29 cellular contexts compared by ENCODE assay signal in the genomic region with DNA sequence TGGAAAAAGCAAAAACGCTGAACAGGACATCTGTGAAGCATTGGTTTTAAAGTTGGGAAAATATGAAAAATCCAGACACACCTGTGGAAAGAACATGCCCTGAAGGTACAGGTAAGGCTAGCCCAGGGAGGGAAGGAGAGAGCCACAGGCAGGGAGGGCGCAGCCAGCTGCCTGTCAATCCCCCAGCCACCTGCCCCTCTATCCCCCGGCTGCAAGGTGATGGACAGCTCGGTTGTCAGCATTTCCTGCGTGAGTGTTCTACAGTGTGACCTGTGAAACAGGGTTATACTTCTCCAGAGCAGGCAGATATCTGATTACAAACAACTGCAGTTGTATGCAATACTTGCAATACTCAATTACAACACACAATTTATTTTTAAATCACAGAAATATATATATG.
"Had no signal": no experiment of that assay in that cellular context is flagged by ENCODE, and none has a peak within 500 bp of the region (broad histone marks: within the 10 kb centered on the region; RNA-seq: fewer than 3 reads in every experiment).

No MANE protein-coding gene starts in this region.

- H3K4me3 Mint-ChIP-seq: activated CD4-positive, alpha-beta T cell treated with anti-CD3 and anti-CD28 coated beads, Interleukin-2, amount 10 ng/mL, durations not matched to agents 24 days and 14 days; activated CD8-positive, alpha-beta T cell treated with anti-CD3 and anti-CD28 coated beads for 36 hours; activated naive CD4-positive, alpha-beta T cell treated with anti-CD3 and anti-CD28 coated beads, Interleukin-2, amount 50 U/mL, for 24 hours; activated naive CD8-positive, alpha-beta T cell treated with anti-CD3 and anti-CD28 coated beads, Interleukin-2, amount 10 ng/mL, durations not matched to agents 7 days and 5 days; activated T-cell treated with anti-CD3 and anti-CD28 coated beads, Interleukin-2, amount 50 U/mL, for 24 hours; central memory CD8-positive, alpha-beta T cell; T-helper 1 cell treated with Interleukin-12 subunit alpha and Interleukin-12 subunit beta and Interleukin-4 antibody, amounts not matched to agents 30 μg/mL and 1 μg/mL, for 36 hours; T-helper 2 cell treated with Interferon-gamma antibody and Interleukin-4, amounts not matched to agents 5 μg/mL and 100 μg/mL, for 36 hours had no signal

- H3K27me3 Mint-ChIP-seq: activated CD4-positive, alpha-beta T cell treated with anti-CD3 and anti-CD28 coated beads, Interleukin-2, amount 10 ng/mL, durations not matched to agents 24 days and 14 days; activated naive CD4-positive, alpha-beta T cell treated with anti-CD3 and anti-CD28 coated beads, Interleukin-2, amount 50 U/mL, for 24 hours; activated naive CD8-positive, alpha-beta T cell treated with anti-CD3 and anti-CD28 coated beads, Interleukin-2, amount 10 ng/mL, durations not matched to agents 7 days and 5 days had no signal

- H3K36me3 Mint-ChIP-seq: activated naive CD4-positive, alpha-beta T cell treated with anti-CD3 and anti-CD28 coated beads, Interleukin-2, amount 50 U/mL, for 24 hours; activated naive CD8-positive, alpha-beta T cell treated with anti-CD3 and anti-CD28 coated beads, Interleukin-2, amount 10 ng/mL, durations not matched to agents 7 days and 5 days had no signal

- ATAC-seq: activated CD8-positive, alpha-beta T cell treated with anti-CD3 and anti-CD28 coated beads for 36 hours; PC-3 had no signal

- DNase-seq: activated CD4-positive, alpha-beta T cell treated with anti-CD3 and anti-CD28 coated beads, Interleukin-2, amount 10 ng/mL, durations not matched to agents 24 days and 14 days; activated CD4-positive, alpha-beta T cell treated with anti-CD3 and anti-CD28 coated beads, Interleukin-2, amount 50 U/mL, for 4 hours; activated CD8-positive, alpha-beta T cell treated with anti-CD3 and anti-CD28 coated beads for 36 hours; activated gamma-delta T cell; activated naive CD4-positive, alpha-beta T cell treated with Interleukin-2 at 50 U/mL for 16 hours; activated naive CD8-positive, alpha-beta T cell treated with anti-CD3 and anti-CD28 coated beads, Interleukin-2, amount 10 ng/mL, durations not matched to agents 7 days and 5 days; activated T-cell treated with anti-CD3 and anti-CD28 coated beads, Interleukin-2, amount 50 U/mL, for 24 hours; amygdala; Karpas-422; KBM-7; NCI-H1105; NCI-H1436 treated with DMSO at 0.1 percent for 48 hours; NCI-H187 treated with DMSO at 0.1 percent for 48 hours; NCI-H2081; NCI-H2171; NCI-H510A; NCI-H526; NCI-H82; NK-92 treated with Interleukin-12 subunit alpha and Interleukin-12 subunit beta, amount 100 ng/mL, for 24 hours; PC-3; Peyer's patch; RPMI8226; SHP77 treated with DMSO at 0.1 percent for 48 hours; SK-N-SH had no signal

- H3K27ac Mint-ChIP-seq: activated CD4-positive, alpha-beta T cell treated with anti-CD3 and anti-CD28 coated beads, Interleukin-2, amount 10 ng/mL, durations not matched to agents 24 days and 14 days; activated CD8-positive, alpha-beta T cell treated with anti-CD3 and anti-CD28 coated beads for 36 hours; activated naive CD4-positive, alpha-beta T cell treated with anti-CD3 and anti-CD28 coated beads, Interleukin-2, amount 50 U/mL, for 24 hours; activated naive CD8-positive, alpha-beta T cell treated with anti-CD3 and anti-CD28 coated beads, Interleukin-2, amount 10 ng/mL, durations not matched to agents 7 days and 5 days; activated T-cell treated with anti-CD3 and anti-CD28 coated beads, Interleukin-2, amount 50 U/mL, for 24 hours; activated T-helper 2 cell treated with anti-CD3 and anti-CD28 coated beads, Interferon-gamma antibody, Interleukin-2, Interleukin-4, amounts not matched to agents 10 μg/mL and 5 μg/mL and 100 μg/mL, durations not matched to agents 14 hours and 24 hours and 36 hours; T-helper 1 cell treated with Interleukin-12 subunit alpha and Interleukin-12 subunit beta and Interleukin-4 antibody, amounts not matched to agents 30 μg/mL and 1 μg/mL, for 36 hours; T-helper 2 cell treated with Interferon-gamma antibody and Interleukin-4, amounts not matched to agents 5 μg/mL and 100 μg/mL, for 36 hours had no signal

- H3K4me1 Mint-ChIP-seq: activated CD4-positive, alpha-beta T cell treated with anti-CD3 and anti-CD28 coated beads, Interleukin-2, amount 10 ng/mL, durations not matched to agents 24 days and 14 days; activated naive CD4-positive, alpha-beta T cell treated with anti-CD3 and anti-CD28 coated beads, Interleukin-2, amount 50 U/mL, for 24 hours; activated naive CD8-positive, alpha-beta T cell treated with anti-CD3 and anti-CD28 coated beads, Interleukin-2, amount 10 ng/mL, durations not matched to agents 7 days and 5 days; central memory CD8-positive, alpha-beta T cell had no signal

- H3K9me3 Mint-ChIP-seq: activated CD4-positive, alpha-beta T cell treated with anti-CD3 and anti-CD28 coated beads, Interleukin-2, amount 10 ng/mL, durations not matched to agents 24 days and 14 days; activated CD8-positive, alpha-beta T cell treated with anti-CD3 and anti-CD28 coated beads for 36 hours; activated naive CD4-positive, alpha-beta T cell treated with anti-CD3 and anti-CD28 coated beads, Interleukin-2, amount 50 U/mL, for 24 hours; activated naive CD8-positive, alpha-beta T cell treated with anti-CD3 and anti-CD28 coated beads, Interleukin-2, amount 10 ng/mL, durations not matched to agents 7 days and 5 days; activated T-cell treated with anti-CD3 and anti-CD28 coated beads, Interleukin-2, amount 50 U/mL, for 24 hours; activated T-helper 2 cell treated with anti-CD3 and anti-CD28 coated beads, Interferon-gamma antibody, Interleukin-2, Interleukin-4, amounts not matched to agents 10 μg/mL and 5 μg/mL and 100 μg/mL, durations not matched to agents 14 hours and 24 hours and 36 hours; central memory CD8-positive, alpha-beta T cell; T-helper 1 cell treated with Interleukin-12 subunit alpha and Interleukin-12 subunit beta and Interleukin-4 antibody, amounts not matched to agents 30 μg/mL and 1 μg/mL, for 36 hours; T-helper 2 cell treated with Interferon-gamma antibody and Interleukin-4, amounts not matched to agents 5 μg/mL and 100 μg/mL, for 36 hours had no signal
